ENCODE assay signal across 13 cellular contexts in the genomic region with DNA sequence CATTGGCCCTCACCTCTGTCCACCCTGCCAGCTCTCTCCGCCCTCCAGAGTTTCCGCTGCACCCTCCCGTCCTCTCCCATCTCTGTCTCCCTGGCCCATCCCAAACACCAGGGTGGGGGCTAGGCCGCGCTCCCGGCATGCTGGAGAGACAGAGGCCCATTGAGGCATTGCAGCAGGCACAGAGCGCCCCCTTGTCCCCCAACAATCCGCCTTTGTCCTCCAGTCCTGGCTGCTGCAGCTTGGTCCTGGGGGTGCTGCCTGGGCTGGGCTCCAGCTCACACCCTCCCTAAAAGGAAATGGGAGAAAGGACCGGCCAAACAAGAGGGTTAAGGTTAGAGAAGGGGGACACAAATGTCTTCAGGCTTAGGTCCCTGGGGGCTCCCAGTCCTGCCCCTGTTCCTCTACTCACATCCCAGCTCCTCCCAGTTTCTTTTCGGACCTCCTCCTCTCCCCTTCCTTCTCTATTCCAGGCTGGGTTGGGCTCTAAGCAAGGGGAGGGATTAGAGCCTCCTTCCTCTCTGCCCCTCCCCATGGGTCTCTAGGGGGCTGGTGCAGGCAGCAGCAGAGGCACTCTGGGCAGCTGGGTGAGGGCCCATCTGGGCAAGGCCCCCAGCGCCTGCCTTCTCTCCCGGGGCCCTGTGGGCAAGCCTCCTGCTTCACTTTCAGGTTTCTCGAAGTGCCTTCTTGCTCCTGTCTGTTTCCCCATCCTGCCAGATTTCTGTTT. TPM values are rescaled to one million over a fixed set of nuclear protein-coding genes. Genes with fewer than 3 reads are reported as not detected.
A peak's percentile ranks its signal among the peaks of the same experiment; 100 is the strongest.
DNase-seq lines count a peak whose midpoint lies in the region; FAIRE-seq and TF ChIP-seq lines count a peak whose summit lies in the region.
"Had no signal": no experiment of that assay in that cellular context is flagged by ENCODE, and none has a peak within 500 bp of the region (broad histone marks: within the 10 kb centered on the region; RNA-seq: fewer than 3 reads in every experiment).

A gene with protein sequence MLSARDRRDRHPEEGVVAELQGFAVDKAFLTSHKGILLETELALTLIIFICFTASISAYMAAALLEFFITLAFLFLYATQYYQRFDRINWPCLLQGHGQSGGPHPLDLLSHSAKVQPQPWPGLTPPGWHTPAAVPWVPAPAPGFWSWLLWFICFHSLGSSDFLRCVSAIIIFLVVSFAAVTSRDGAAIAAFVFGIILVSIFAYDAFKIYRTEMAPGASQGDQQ (plus strand): TSS at position 570 of the 724 bp plus-strand sequence. CDS start 206 bp downstream, outside the sequence.

- CTCF ChIA-PET in activated naive CD4-positive, alpha-beta T cell treated with anti-CD3 and anti-CD28 coated beads for 36 hours (lab: Charles Lee): interaction anchor here (0.7 to 4.8 kb wide), 5 partner anchors 9 to 256 kb away, joined by 3 to 76 read pairs (median 4); no protein-coding TSS in a partner anchor

- no peak within 1 kb of the TSS for H3K27ac Mint-ChIP-seq in nephron progenitor cell
- no peak within 1 kb of the TSS for H3K27ac Mint-ChIP-seq in activated naive CD4-positive, alpha-beta T cell treated with anti-CD3 and anti-CD28 coated beads for 36 hours
- H3K27ac Mint-ChIP-seq: activated CD4-positive, alpha-beta memory T cell treated with anti-CD3 and anti-CD28 coated beads, Interleukin-2, amount 10 ng/mL, durations not matched to agents 7 days and 5 days; HFFc6 had no signal

- no peaks in the 10 kb centered on the region for H3K9me3 Mint-ChIP-seq in nephron progenitor cell
- H3K9me3 Mint-ChIP-seq in activated naive CD4-positive, alpha-beta T cell treated with anti-CD3 and anti-CD28 coated beads for 36 hours: no peaks in the 10 kb centered on the region
- H3K9me3 Mint-ChIP-seq: activated CD4-positive, alpha-beta memory T cell treated with anti-CD3 and anti-CD28 coated beads, Interleukin-2, amount 10 ng/mL, durations not matched to agents 7 days and 5 days; HFFc6 had no signal

- peaks cover 30% of the 10 kb centered on the region for H3K4me1 Mint-ChIP-seq in nephron progenitor cell
- H3K4me1 Mint-ChIP-seq in activated naive CD4-positive, alpha-beta T cell treated with anti-CD3 and anti-CD28 coated beads for 36 hours (ENCODE audit: low read depth): no peaks in the 10 kb centered on the region

- intact Hi-C loops in activated naive CD4-positive, alpha-beta T cell treated with anti-CD3 and anti-CD28 coated beads for 36 hours (cut with micrococcal nuclease): no loop called here

- TF ChIP-seq CTCF in nephron progenitor cell (IDR thresholded peaks at IDR 0.05): no peak
- no peak for TF ChIP-seq CTCF in D721Med (IDR thresholded peaks at IDR 0.05; ENCODE audit: insufficient read depth, missing control alignments)

- no peak for FAIRE-seq in D721Med (lab: Jason Lieb, UNC)
- FAIRE-seq: astrocyte had no signal

- H3K36me3 Mint-ChIP-seq in nephron progenitor cell (ENCODE audit: low read depth): no peaks in the 10 kb centered on the region
- no peaks in the 10 kb centered on the region for H3K36me3 Mint-ChIP-seq in activated naive CD4-positive, alpha-beta T cell treated with anti-CD3 and anti-CD28 coated beads for 36 hours (ENCODE audit: low read depth)

- peak within 1 kb of the TSS; percentile 42 for H3K4me3 Mint-ChIP-seq in nephron progenitor cell
- no peak within 1 kb of the TSS for H3K4me3 Mint-ChIP-seq in activated naive CD4-positive, alpha-beta T cell treated with anti-CD3 and anti-CD28 coated beads for 36 hours
- H3K4me3 Mint-ChIP-seq: activated CD4-positive, alpha-beta memory T cell treated with anti-CD3 and anti-CD28 coated beads, Interleukin-2, amount 10 ng/mL, durations not matched to agents 7 days and 5 days; HFFc6 had no signal

- DNase-seq in Ammon's horn (ENCODE audit: low spot score) (peak; percentile 98), NCI-H82 (lab: John Stamatoyannopoulos, UW) (peak; percentile 96), globus pallidus (ENCODE audit: low spot score) (peak; percentile 99), nephron progenitor cell (peak; percentile 34), D721Med (ENCODE audit: insufficient read length, low spot score) (no peak), HuH-7.5 (ENCODE audit: low spot score) (no peak)
- DNase-seq in activated naive CD4-positive, alpha-beta T cell treated with anti-CD3 and anti-CD28 coated beads for 36 hours: no peak
- DNase-seq in stimulated activated CD8-positive, alpha-beta memory T cell treated with anti-CD3 and anti-CD28 coated beads, Interleukin-4, amount 100 ng/mL, for 48 hours: no peak
- DNase-seq: activated CD4-positive, alpha-beta memory T cell treated with anti-CD3 and anti-CD28 coated beads, Interleukin-2, amount 10 ng/mL, durations not matched to agents 7 days and 5 days; HFFc6; lower lobe of right lung; NCI-H1092 had no signal

- H3K27me3 Mint-ChIP-seq in nephron progenitor cell (ENCODE audit: low read depth, poor library complexity): peaks cover 27% of the 10 kb centered on the region
- H3K27me3 Mint-ChIP-seq in activated naive CD4-positive, alpha-beta T cell treated with anti-CD3 and anti-CD28 coated beads for 36 hours (ENCODE audit: low read depth): no peaks in the 10 kb centered on the region

RNA-seq across cellular contexts. Expression of the gene that starts here (rescaled TPM):
- total RNA-seq in activated naive CD4-positive, alpha-beta T cell treated with anti-CD3 and anti-CD28 coated beads for 36 hours: not detected
- total RNA-seq: activated CD4-positive, alpha-beta memory T cell treated with anti-CD3 and anti-CD28 coated beads, Interleukin-2, amount 10 ng/mL, durations not matched to agents 7 days and 5 days; astrocyte; HFFc6 had no signal

Comparison
In these comparisons a context has a peak if more than half of its experiments do, and no peak if none do; other contexts are left out.
1. DNase-seq: peak in Ammon's horn (single experiment), NCI-H82 (single experiment), globus pallidus (single experiment) and nephron progenitor cell (single experiment); none in D721Med (single experiment), activated naive CD4-positive, alpha-beta T cell treated with anti-CD3 and anti-CD28 coated beads for 36 hours (single experiment), stimulated activated CD8-positive, alpha-beta memory T cell treated with anti-CD3 and anti-CD28 coated beads, Interleukin-4, amount 100 ng/mL, for 48 hours (single experiment) and HuH-7.5 (single experiment).